In genomic region chr17:62821213-62822079, GRCh38 we compare ENCODE assay signal across 2 cellular contexts.
TF ChIP-seq lines count a peak whose summit lies in the region.

No MANE protein-coding gene starts in this region.

TF ChIP-seq in SK-N-SH, 30 proteins besides CTCF, POLR2A, EP300 and RAD21 (continued from another document):
- TF ChIP-seq NFIC (IDR thresholded peaks at IDR 0.05; ENCODE audit: borderline replicate concordance) (no peak), USF2 (IDR thresholded peaks at IDR 0.05; ENCODE audit: borderline replicate concordance, low read depth, low read length) (no peak)

TF ChIP-seq in SK-N-SH treated with all-trans-retinoic acid at 6 μM for 48 hours, 23 proteins besides CTCF, POLR2A, EP300 and RAD21 (continued from another document):
- TF ChIP-seq TSHZ2 (CRISPR knock-in tag; IDR thresholded peaks at IDR 0.05) (no peak), ZNF70 (CRISPR knock-in tag; IDR thresholded peaks at IDR 0.05) (no peak), CSDC2 (CRISPR knock-in tag; IDR thresholded peaks at IDR 0.05) (no peak), TOX (CRISPR knock-in tag; IDR thresholded peaks at IDR 0.05; ENCODE audit: borderline replicate concordance) (no peak), PPARA (CRISPR knock-in tag; IDR thresholded peaks at IDR 0.05; ENCODE audit: borderline replicate concordance) (no peak), TCF4 (CRISPR knock-in tag; IDR thresholded peaks at IDR 0.05; ENCODE audit: borderline replicate concordance) (no peak), CSRNP3 (CRISPR knock-in tag; IDR thresholded peaks at IDR 0.05) (no peak), POU6F1 (CRISPR knock-in tag; IDR thresholded peaks at IDR 0.05; ENCODE audit: borderline replicate concordance, low read depth) (no peak), ESRRG (CRISPR knock-in tag; IDR thresholded peaks at IDR 0.05) (no peak), ARNTL (CRISPR knock-in tag; IDR thresholded peaks at IDR 0.05; ENCODE audit: borderline replicate concordance, low read depth) (no peak), GLIS3 (CRISPR knock-in tag; IDR thresholded peaks at IDR 0.05) (no peak), CREB5 (CRISPR knock-in tag; IDR thresholded peaks at IDR 0.05; ENCODE audit: low read depth) (no peak)
